2 cellular contexts compared by ENCODE assay signal in genomic region chr7:105666324-105666723, GRCh38.
A peak's percentile ranks its signal among the peaks of the same experiment; 100 is the strongest.
TF ChIP-seq lines count a peak whose summit lies in the region.

No MANE protein-coding gene starts in this region.

TF ChIP-seq in HEK293, 187 proteins besides CTCF, POLR2A, EP300 and RAD21 (continued from another document):
- TF ChIP-seq, protein P1, sequence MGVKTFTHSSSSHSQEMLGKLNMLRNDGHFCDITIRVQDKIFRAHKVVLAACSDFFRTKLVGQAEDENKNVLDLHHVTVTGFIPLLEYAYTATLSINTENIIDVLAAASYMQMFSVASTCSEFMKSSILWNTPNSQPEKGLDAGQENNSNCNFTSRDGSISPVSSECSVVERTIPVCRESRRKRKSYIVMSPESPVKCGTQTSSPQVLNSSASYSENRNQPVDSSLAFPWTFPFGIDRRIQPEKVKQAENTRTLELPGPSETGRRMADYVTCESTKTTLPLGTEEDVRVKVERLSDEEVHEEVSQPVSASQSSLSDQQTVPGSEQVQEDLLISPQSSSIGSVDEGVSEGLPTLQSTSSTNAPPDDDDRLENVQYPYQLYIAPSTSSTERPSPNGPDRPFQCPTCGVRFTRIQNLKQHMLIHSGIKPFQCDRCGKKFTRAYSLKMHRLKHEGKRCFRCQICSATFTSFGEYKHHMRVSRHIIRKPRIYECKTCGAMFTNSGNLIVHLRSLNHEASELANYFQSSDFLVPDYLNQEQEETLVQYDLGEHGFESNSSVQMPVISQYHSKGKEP (tag by site-specific recombination; IDR thresholded peaks at IDR 0.05) = no peak
- TF ChIP-seq ZNF324 (tag by site-specific recombination; IDR thresholded peaks at IDR 0.05) (no peak), ZNF514 (tag by site-specific recombination; IDR thresholded peaks at IDR 0.05) (no peak), ZNF560 (tag by site-specific recombination; IDR thresholded peaks at IDR 0.05; ENCODE audit: borderline replicate concordance) (no peak), ZNF311 (tag by site-specific recombination; IDR thresholded peaks at IDR 0.05; ENCODE audit: borderline replicate concordance) (no peak), TSHZ1 (tag by site-specific recombination; IDR thresholded peaks at IDR 0.05; ENCODE audit: borderline replicate concordance) (no peak), HOXC10 (CRISPR knock-in tag; IDR thresholded peaks at IDR 0.05) (no peak), ZNF768 (tag by site-specific recombination; IDR thresholded peaks at IDR 0.05) (no peak), GFI1B (tag by site-specific recombination; IDR thresholded peaks at IDR 0.05) (no peak), SCRT1 (tag by site-specific recombination; IDR thresholded peaks at IDR 0.05; ENCODE audit: borderline replicate concordance) (peak; percentile 90)
- TF ChIP-seq, protein P2, sequence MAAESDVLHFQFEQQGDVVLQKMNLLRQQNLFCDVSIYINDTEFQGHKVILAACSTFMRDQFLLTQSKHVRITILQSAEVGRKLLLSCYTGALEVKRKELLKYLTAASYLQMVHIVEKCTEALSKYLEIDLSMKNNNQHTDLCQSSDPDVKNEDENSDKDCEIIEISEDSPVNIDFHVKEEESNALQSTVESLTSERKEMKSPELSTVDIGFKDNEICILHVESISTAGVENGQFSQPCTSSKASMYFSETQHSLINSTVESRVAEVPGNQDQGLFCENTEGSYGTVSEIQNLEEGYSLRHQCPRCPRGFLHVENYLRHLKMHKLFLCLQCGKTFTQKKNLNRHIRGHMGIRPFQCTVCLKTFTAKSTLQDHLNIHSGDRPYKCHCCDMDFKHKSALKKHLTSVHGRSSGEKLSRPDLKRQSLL (tag by site-specific recombination; IDR thresholded peaks at IDR 0.05) = no peak

TF ChIP-seq in WTC11, 78 proteins besides CTCF, POLR2A, EP300 and RAD21 (continued from another document):
- TF ChIP-seq JUN (CRISPR knock-in tag; IDR thresholded peaks at IDR 0.05) (no peak), ZNF232 (CRISPR knock-in tag; IDR thresholded peaks at IDR 0.05) (no peak), IRF1 (CRISPR knock-in tag; IDR thresholded peaks at IDR 0.05) (no peak), ZNF396 (CRISPR knock-in tag; IDR thresholded peaks at IDR 0.05; ENCODE audit: borderline replicate concordance) (no peak), KAT7 (CRISPR knock-in tag; IDR thresholded peaks at IDR 0.05; ENCODE audit: borderline replicate concordance) (no peak), RORB (CRISPR knock-in tag; IDR thresholded peaks at IDR 0.05) (no peak), FOXK1 (CRISPR knock-in tag; IDR thresholded peaks at IDR 0.05) (no peak), NFYB (CRISPR knock-in tag; conservative IDR thresholded peaks at IDR 0.05; ENCODE audit: low read depth) (no peak)
- TF ChIP-seq, protein P3, sequence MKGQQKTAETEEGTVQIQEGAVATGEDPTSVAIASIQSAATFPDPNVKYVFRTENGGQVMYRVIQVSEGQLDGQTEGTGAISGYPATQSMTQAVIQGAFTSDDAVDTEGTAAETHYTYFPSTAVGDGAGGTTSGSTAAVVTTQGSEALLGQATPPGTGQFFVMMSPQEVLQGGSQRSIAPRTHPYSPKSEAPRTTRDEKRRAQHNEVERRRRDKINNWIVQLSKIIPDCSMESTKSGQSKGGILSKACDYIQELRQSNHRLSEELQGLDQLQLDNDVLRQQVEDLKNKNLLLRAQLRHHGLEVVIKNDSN (CRISPR knock-in tag; IDR thresholded peaks at IDR 0.05) = no peak
